Comparison of ENCODE assay signal across 1 cellular context in the genomic region with DNA sequence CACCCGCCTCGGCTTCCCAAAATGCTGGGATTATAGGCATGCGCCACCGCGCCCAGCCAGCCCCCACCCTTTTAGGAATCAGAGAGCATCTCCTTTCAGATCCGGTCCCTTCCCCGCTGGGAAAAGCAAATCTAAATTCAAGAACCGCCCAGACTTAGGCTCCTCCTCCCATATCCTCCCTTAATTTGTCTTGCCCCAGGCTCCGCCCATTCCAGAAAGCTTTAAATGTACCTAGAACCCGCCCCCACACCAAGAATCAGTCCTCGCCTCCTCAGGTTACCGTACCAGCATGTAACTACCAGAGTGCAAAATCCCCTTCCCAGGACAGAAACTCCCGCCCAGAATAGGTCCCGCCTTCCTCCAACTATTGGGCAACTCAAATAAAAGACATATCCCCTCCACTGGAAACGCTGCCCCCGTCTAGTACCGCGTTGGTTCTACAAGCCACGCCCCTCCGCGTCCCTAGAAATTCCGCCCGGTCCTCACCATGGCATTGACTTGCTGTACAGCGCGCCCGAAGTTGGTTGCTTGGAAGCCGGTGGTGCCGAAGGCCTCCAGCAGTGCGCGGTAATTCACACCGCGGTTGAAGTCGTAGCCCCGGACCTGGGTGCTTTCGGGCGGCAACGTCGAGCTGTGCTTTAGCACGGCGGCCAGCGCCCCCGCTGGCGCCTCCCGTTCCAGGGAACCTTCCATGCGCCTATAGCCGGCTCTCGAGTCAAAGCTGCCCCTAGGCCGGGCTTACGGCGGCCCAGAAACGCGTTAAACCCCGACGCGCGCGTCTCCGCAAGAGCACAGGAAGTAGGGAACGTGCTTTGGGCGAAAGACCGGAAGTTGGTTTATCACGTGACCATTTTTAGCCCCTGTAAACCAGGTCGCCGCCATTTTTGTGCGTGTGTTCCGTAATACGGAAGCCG.
TF ChIP-seq lines count a peak whose summit lies in the region.

A gene (minus strand): TSS at position 807 of the 914 bp plus-strand sequence. CDS start 114 bp downstream, at position 693.

TF ChIP-seq in K562, 482 proteins besides CTCF, POLR2A, EP300 and RAD21 (continued from another document and continues in another):
- TF ChIP-seq, protein P1, sequence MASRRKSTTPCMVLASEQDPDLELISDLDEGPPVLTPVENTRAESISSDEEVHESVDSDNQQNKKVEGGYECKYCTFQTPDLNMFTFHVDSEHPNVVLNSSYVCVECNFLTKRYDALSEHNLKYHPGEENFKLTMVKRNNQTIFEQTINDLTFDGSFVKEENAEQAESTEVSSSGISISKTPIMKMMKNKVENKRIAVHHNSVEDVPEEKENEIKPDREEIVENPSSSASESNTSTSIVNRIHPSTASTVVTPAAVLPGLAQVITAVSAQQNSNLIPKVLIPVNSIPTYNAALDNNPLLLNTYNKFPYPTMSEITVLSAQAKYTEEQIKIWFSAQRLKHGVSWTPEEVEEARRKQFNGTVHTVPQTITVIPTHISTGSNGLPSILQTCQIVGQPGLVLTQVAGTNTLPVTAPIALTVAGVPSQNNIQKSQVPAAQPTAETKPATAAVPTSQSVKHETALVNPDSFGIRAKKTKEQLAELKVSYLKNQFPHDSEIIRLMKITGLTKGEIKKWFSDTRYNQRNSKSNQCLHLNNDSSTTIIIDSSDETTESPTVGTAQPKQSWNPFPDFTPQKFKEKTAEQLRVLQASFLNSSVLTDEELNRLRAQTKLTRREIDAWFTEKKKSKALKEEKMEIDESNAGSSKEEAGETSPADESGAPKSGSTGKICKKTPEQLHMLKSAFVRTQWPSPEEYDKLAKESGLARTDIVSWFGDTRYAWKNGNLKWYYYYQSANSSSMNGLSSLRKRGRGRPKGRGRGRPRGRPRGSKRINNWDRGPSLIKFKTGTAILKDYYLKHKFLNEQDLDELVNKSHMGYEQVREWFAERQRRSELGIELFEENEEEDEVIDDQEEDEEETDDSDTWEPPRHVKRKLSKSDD (conservative IDR thresholded peaks at IDR 0.05; ENCODE audit: low read length): no peak
- TF ChIP-seq ZNF589 (CRISPR knock-in tag; IDR thresholded peaks at IDR 0.05; ENCODE audit: low read depth) (peak; percentile 87), COPS2 (conservative IDR thresholded peaks at IDR 0.05) (no peak), ZFX (CRISPR knock-in tag; IDR thresholded peaks at IDR 0.05) (peak; percentile 91), ZSCAN32 (CRISPR knock-in tag; IDR thresholded peaks at IDR 0.05) (0 out of 2 replicates have a peak, but pooled peaks have one; percentile 26), SMARCA4 (IDR thresholded peaks at IDR 0.05) (no peak), HMGN3 (IDR thresholded peaks at IDR 0.05; ENCODE audit: borderline replicate concordance, extremely low read depth, insufficient read length, low read depth, low read length) (no peak), XRCC3 (IDR thresholded peaks at IDR 0.05) (no peak), SLC30A9 (CRISPR knock-in tag; IDR thresholded peaks at IDR 0.05) (no peak), SREBF1 (IDR thresholded peaks at IDR 0.05; ENCODE audit: borderline replicate concordance, low read depth, low read length) (no peak)
- TF ChIP-seq, protein P2, sequence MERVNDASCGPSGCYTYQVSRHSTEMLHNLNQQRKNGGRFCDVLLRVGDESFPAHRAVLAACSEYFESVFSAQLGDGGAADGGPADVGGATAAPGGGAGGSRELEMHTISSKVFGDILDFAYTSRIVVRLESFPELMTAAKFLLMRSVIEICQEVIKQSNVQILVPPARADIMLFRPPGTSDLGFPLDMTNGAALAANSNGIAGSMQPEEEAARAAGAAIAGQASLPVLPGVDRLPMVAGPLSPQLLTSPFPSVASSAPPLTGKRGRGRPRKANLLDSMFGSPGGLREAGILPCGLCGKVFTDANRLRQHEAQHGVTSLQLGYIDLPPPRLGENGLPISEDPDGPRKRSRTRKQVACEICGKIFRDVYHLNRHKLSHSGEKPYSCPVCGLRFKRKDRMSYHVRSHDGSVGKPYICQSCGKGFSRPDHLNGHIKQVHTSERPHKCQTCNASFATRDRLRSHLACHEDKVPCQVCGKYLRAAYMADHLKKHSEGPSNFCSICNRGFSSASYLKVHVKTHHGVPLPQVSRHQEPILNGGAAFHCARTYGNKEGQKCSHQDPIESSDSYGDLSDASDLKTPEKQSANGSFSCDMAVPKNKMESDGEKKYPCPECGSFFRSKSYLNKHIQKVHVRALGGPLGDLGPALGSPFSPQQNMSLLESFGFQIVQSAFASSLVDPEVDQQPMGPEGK (CRISPR knock-in tag; IDR thresholded peaks at IDR 0.05; ENCODE audit: borderline replicate concordance): no peak
- TF ChIP-seq, protein P3, sequence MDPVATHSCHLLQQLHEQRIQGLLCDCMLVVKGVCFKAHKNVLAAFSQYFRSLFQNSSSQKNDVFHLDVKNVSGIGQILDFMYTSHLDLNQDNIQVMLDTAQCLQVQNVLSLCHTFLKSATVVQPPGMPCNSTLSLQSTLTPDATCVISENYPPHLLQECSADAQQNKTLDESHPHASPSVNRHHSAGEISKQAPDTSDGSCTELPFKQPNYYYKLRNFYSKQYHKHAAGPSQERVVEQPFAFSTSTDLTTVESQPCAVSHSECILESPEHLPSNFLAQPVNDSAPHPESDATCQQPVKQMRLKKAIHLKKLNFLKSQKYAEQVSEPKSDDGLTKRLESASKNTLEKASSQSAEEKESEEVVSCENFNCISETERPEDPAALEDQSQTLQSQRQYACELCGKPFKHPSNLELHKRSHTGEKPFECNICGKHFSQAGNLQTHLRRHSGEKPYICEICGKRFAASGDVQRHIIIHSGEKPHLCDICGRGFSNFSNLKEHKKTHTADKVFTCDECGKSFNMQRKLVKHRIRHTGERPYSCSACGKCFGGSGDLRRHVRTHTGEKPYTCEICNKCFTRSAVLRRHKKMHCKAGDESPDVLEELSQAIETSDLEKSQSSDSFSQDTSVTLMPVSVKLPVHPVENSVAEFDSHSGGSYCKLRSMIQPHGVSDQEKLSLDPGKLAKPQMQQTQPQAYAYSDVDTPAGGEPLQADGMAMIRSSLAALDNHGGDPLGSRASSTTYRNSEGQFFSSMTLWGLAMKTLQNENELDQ (CRISPR knock-in tag; IDR thresholded peaks at IDR 0.05; ENCODE audit: borderline replicate concordance): no peak
- TF ChIP-seq, protein P4, sequence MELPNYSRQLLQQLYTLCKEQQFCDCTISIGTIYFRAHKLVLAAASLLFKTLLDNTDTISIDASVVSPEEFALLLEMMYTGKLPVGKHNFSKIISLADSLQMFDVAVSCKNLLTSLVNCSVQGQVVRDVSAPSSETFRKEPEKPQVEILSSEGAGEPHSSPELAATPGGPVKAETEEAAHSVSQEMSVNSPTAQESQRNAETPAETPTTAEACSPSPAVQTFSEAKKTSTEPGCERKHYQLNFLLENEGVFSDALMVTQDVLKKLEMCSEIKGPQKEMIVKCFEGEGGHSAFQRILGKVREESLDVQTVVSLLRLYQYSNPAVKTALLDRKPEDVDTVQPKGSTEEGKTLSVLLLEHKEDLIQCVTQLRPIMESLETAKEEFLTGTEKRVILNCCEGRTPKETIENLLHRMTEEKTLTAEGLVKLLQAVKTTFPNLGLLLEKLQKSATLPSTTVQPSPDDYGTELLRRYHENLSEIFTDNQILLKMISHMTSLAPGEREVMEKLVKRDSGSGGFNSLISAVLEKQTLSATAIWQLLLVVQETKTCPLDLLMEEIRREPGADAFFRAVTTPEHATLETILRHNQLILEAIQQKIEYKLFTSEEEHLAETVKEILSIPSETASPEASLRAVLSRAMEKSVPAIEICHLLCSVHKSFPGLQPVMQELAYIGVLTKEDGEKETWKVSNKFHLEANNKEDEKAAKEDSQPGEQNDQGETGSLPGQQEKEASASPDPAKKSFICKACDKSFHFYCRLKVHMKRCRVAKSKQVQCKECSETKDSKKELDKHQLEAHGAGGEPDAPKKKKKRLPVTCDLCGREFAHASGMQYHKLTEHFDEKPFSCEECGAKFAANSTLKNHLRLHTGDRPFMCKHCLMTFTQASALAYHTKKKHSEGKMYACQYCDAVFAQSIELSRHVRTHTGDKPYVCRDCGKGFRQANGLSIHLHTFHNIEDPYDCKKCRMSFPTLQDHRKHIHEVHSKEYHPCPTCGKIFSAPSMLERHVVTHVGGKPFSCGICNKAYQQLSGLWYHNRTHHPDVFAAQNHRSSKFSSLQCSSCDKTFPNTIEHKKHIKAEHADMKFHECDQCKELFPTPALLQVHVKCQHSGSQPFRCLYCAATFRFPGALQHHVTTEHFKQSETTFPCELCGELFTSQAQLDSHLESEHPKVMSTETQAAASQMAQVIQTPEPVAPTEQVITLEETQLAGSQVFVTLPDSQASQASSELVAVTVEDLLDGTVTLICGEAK (IDR thresholded peaks at IDR 0.05): peak; percentile 97
- TF ChIP-seq, protein P4 (CRISPR knock-in tag; IDR thresholded peaks at IDR 0.05): no peak
- TF ChIP-seq, protein P5, sequence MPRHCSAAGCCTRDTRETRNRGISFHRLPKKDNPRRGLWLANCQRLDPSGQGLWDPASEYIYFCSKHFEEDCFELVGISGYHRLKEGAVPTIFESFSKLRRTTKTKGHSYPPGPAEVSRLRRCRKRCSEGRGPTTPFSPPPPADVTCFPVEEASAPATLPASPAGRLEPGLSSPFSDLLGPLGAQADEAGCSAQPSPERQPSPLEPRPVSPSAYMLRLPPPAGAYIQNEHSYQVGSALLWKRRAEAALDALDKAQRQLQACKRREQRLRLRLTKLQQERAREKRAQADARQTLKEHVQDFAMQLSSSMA (CRISPR knock-in tag; IDR thresholded peaks at IDR 0.05): no peak
- TF ChIP-seq, protein P6, sequence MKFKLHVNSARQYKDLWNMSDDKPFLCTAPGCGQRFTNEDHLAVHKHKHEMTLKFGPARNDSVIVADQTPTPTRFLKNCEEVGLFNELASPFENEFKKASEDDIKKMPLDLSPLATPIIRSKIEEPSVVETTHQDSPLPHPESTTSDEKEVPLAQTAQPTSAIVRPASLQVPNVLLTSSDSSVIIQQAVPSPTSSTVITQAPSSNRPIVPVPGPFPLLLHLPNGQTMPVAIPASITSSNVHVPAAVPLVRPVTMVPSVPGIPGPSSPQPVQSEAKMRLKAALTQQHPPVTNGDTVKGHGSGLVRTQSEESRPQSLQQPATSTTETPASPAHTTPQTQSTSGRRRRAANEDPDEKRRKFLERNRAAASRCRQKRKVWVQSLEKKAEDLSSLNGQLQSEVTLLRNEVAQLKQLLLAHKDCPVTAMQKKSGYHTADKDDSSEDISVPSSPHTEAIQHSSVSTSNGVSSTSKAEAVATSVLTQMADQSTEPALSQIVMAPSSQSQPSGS (CRISPR knock-in tag; IDR thresholded peaks at IDR 0.05): no peak
- TF ChIP-seq, protein P7, sequence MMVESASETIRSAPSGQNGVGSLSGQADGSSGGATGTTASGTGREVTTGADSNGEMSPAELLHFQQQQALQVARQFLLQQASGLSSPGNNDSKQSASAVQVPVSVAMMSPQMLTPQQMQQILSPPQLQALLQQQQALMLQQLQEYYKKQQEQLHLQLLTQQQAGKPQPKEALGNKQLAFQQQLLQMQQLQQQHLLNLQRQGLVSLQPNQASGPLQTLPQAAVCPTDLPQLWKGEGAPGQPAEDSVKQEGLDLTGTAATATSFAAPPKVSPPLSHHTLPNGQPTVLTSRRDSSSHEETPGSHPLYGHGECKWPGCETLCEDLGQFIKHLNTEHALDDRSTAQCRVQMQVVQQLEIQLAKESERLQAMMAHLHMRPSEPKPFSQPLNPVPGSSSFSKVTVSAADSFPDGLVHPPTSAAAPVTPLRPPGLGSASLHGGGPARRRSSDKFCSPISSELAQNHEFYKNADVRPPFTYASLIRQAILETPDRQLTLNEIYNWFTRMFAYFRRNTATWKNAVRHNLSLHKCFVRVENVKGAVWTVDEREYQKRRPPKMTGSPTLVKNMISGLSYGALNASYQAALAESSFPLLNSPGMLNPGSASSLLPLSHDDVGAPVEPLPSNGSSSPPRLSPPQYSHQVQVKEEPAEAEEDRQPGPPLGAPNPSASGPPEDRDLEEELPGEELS (CRISPR knock-in tag; IDR thresholded peaks at IDR 0.05; ENCODE audit: borderline replicate concordance): 0 out of 2 replicates have a peak, but pooled peaks have one; percentile 23
- TF ChIP-seq, protein P8, sequence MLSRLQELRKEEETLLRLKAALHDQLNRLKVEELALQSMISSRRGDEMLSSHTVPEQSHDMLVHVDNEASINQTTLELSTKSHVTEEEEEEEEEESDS (CRISPR knock-in tag; IDR thresholded peaks at IDR 0.05): no peak
- TF ChIP-seq, protein P9, sequence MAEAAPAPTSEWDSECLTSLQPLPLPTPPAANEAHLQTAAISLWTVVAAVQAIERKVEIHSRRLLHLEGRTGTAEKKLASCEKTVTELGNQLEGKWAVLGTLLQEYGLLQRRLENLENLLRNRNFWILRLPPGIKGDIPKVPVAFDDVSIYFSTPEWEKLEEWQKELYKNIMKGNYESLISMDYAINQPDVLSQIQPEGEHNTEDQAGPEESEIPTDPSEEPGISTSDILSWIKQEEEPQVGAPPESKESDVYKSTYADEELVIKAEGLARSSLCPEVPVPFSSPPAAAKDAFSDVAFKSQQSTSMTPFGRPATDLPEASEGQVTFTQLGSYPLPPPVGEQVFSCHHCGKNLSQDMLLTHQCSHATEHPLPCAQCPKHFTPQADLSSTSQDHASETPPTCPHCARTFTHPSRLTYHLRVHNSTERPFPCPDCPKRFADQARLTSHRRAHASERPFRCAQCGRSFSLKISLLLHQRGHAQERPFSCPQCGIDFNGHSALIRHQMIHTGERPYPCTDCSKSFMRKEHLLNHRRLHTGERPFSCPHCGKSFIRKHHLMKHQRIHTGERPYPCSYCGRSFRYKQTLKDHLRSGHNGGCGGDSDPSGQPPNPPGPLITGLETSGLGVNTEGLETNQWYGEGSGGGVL (CRISPR knock-in tag; IDR thresholded peaks at IDR 0.05): no peak
- TF ChIP-seq, protein P10, sequence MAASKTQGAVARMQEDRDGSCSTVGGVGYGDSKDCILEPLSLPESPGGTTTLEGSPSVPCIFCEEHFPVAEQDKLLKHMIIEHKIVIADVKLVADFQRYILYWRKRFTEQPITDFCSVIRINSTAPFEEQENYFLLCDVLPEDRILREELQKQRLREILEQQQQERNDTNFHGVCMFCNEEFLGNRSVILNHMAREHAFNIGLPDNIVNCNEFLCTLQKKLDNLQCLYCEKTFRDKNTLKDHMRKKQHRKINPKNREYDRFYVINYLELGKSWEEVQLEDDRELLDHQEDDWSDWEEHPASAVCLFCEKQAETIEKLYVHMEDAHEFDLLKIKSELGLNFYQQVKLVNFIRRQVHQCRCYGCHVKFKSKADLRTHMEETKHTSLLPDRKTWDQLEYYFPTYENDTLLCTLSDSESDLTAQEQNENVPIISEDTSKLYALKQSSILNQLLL (CRISPR knock-in tag; IDR thresholded peaks at IDR 0.05; ENCODE audit: borderline replicate concordance): no peak
